ENCODE assay signal across 8 cellular contexts in the genomic region with DNA sequence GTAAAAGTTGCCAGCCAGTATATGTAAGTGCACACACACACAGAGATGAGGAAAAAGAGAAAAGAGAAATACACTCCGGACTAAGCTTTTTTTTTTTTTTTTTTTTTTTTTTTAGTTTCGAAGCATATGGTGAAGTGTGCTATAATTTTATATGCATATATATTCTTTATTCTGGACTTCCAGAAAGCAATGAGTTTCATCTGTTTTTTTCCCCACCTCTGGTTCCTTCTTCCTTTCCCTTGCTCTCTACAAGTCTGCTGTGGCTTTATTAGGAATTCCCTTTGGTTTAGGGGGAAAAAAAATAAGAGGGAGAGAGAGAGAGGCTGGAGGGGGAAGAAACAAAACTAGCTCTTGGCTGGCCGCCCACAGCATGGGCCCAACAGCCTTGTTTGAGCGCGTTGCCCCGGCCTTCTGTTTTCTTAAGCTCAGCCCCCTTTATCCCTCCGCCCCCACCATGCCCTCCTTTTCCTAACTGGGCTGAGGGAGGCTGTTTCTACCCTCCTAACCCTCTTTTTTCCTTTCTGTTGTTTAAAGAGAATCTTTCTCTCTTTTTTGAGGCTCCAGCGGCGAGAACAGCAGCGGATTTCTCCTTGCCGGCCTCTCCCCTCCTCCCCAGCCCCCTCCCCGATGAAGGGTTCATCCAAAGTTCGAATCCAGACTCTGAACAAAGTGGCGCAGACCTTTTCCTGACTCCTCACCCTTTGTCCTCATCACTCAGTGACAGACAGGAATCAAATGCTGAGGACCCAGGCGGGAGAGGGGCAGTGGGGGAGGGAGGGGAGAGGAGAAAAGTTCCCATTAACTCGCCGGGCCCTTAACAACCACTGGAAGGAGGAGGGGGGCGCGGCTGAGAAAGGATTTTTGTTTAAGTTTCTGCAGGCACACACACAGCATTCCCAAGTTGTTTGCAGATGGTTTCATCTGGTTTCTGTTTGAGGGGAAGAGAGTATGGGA. TPM values are rescaled to one million over a fixed set of nuclear protein-coding genes. Genes with fewer than 3 reads are reported as not detected.
DNase-seq lines count a peak whose midpoint lies in the region; ATAC-seq and TF ChIP-seq lines count a peak whose summit lies in the region.

No MANE protein-coding gene starts in this region.

- peaks cover 88% of the 10 kb centered on the region for H3K4me1 ChIP-seq in left ventricle myocardium inferior

- H3K4me3 Mint-ChIP-seq in effector memory CD8-positive, alpha-beta T cell = no peak overlapping the region

- DNase-seq in EH (ENCODE audit: low read depth) (peak; percentile 80), left ventricle myocardium inferior (peak; percentile 81), retina (peak; percentile 79), SHP77 (lab: John Stamatoyannopoulos, UW) (no peak), NCI-H2029 (lab: John Stamatoyannopoulos, UW) (no peak)
- no peak for DNase-seq in effector memory CD8-positive, alpha-beta T cell

- TF ChIP-seq CTCF in left ventricle myocardium inferior (IDR thresholded peaks at IDR 0.05; ENCODE audit: borderline replicate concordance) = no peak

- peaks cover 3% of the 10 kb centered on the region for H3K36me3 Mint-ChIP-seq in effector memory CD8-positive, alpha-beta T cell (ENCODE audit: insufficient read depth)

- H3K4me3 ChIP-seq in left ventricle myocardium inferior = peak overlapping the region; percentile 47

- H3K9me3 Mint-ChIP-seq in effector memory CD8-positive, alpha-beta T cell = no peaks in the 10 kb centered on the region

- ATAC-seq in SK-N-SH treated with all-trans-retinoic acid at 6 μM for 48 hours = peak; percentile 75
- ATAC-seq in effector memory CD8-positive, alpha-beta T cell (replicated peaks) = no peak
- no peak for ATAC-seq in HG02870 (IDR thresholded peaks at IDR 0.05; ENCODE audit: unreplicated experiment)

- intact Hi-C loops in left ventricle myocardium inferior (cut with micrococcal nuclease) = no loop called here

- peaks cover 0 to 5% of the 10 kb centered on the region in 2 donors for H3K27me3 Mint-ChIP-seq in effector memory CD8-positive, alpha-beta T cell

- H3K4me1 Mint-ChIP-seq in effector memory CD8-positive, alpha-beta T cell (ENCODE audit: low read depth in 2 of 2) = no peaks in the 10 kb centered on the region

- peaks cover 7% of the 10 kb centered on the region for H3K36me3 ChIP-seq in left ventricle myocardium inferior

- H3K27ac ChIP-seq in left ventricle myocardium inferior (replicated peaks) = peak overlapping the region; percentile 73

- no peak overlapping the region for H3K27ac Mint-ChIP-seq in effector memory CD8-positive, alpha-beta T cell

- H3K9me3 ChIP-seq in left ventricle myocardium inferior (replicated peaks) = no peaks in the 10 kb centered on the region

- H3K27me3 ChIP-seq in left ventricle myocardium inferior (ENCODE audit: low read depth) = no peaks in the 10 kb centered on the region

TF ChIP-seq in SK-N-SH treated with all-trans-retinoic acid at 6 μM for 48 hours, 23 proteins besides CTCF, POLR2A, EP300 and RAD21:
- no peak for TF ChIP-seq ZFP30 (CRISPR knock-in tag; IDR thresholded peaks at IDR 0.05)
- peak; percentile 62; the same call in 1 of the 2 replicates for TF ChIP-seq RARB (CRISPR knock-in tag; IDR thresholded peaks at IDR 0.05)
- peak; percentile 12; the same call in 1 of the 2 replicates for TF ChIP-seq TOX (CRISPR knock-in tag; IDR thresholded peaks at IDR 0.05; ENCODE audit: borderline replicate concordance)

RNA-seq across cellular contexts. Expression of a gene that starts 29.7 kb away (rescaled TPM):
- 73.2 TPM for total RNA-seq in left ventricle myocardium inferior

Comparison
In these comparisons a context has a peak if more than half of its experiments do, and no peak if none do; other contexts are left out.
1. DNase-seq: peak in EH (single experiment), left ventricle myocardium inferior (single experiment) and retina (single experiment); none in SHP77 (0 of 2), NCI-H2029 (single experiment) and effector memory CD8-positive, alpha-beta T cell (0 of 3).